Comparison of ENCODE assay signal across 11 cellular contexts in the genomic region with DNA sequence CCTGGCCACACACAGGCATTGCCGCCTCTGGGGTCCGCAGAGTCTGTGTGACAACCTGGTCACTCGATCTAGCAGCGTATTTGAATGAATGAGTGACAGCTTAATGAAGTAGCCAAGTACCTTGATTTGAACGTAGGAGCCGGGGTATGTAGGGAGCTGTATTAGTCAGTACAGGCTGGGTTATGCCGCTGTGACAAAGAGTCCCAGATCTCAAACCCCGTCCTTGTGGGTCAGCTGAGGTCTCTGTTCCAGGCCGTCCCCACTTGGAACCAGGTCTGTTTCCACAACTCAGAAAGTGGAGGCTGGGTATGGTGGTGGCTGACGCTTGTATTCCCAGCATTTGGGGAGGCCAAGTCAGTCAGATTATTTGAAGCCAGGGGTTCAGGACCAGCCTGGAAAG. TPM values are rescaled to one million over a fixed set of nuclear protein-coding genes. Genes with fewer than 3 reads are reported as not detected.
"Had no signal": no experiment of that assay in that cellular context is flagged by ENCODE, and none has a peak within 500 bp of the region (broad histone marks: within the 10 kb centered on the region; RNA-seq: fewer than 3 reads in every experiment).

No MANE protein-coding gene starts in this region.

- H3K9me3 ChIP-seq: HAP-1 had no signal

- H3K9ac ChIP-seq: GM23248, KMS-11 had no signal

- H3K4me3 ChIP-seq: GM23248, HAP-1 had no signal

- ATAC-seq: HCT116 had no signal

- DNase-seq: GM23248, GOT3, H7, IMR-90, KBM-7 had no signal

- H3K27ac ChIP-seq: GM23248, HL-60, KMS-11 had no signal

- H3K4me1 ChIP-seq: HAP-1 had no signal

- H3K4me2 ChIP-seq: KMS-11 had no signal

- H2AFZ ChIP-seq: GM23248 had no signal

RNA-seq across cellular contexts. Expression of a gene that starts 42.1 kb away (rescaled TPM):
- total RNA-seq: GM23248, H4, HT1080, IMR-90 had no signal
- polyA plus RNA-seq: IMR-90 had no signal

RNA-seq across cellular contexts. Expression of a gene that starts 48.8 kb away (rescaled TPM):
- total RNA-seq: H4 had no signal
